In the genomic region with DNA sequence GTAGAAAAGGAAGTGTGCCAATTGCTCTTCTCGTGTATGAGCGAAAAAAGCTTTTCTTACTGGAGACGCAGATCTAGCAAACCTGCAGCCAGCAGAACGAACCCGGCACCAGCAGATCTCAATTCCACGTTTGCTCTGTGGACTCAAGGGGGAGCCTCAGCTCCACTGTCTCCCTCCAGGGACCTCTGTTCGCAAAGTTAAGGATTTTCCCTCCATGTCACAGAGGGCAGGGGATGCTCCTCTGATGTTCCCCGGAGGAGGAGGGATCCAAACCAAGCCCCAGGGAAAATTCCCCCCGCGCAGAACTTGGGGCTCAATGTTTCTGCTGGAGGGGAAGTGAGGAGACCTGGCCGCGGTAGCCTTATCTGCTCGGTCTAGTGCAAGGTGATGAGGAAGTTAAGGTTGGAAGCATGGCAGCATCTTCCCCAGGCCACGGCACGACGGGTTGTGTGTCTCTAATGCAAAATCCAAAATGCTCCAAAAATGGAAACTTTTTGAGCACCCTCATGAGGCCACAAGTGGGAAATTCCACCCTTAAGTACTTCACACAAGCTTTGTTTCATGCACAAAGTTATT, we compare ENCODE assay signal across 8 cellular contexts. TPM values are rescaled to one million over a fixed set of nuclear protein-coding genes. Genes with fewer than 3 reads are reported as not detected.
DNase-seq lines count a peak whose midpoint lies in the region; ATAC-seq and TF ChIP-seq lines count a peak whose summit lies in the region.

No MANE protein-coding gene starts in this region.

- CTCF ChIA-PET in AG04450 (lab: Charles Lee) = interaction anchor here (0.6 to 1.7 kb wide), 11 partner anchors 8 to 701 kb away, joined by 3 to 8 read pairs (median 3); no protein-coding TSS in a partner anchor

- no peak for TF ChIP-seq POLR2A in right lobe of liver (IDR thresholded peaks at IDR 0.05)

- H3K36me3 ChIP-seq in HUES64 (ENCODE audit: insufficient read depth, low read length) = no peaks in the 10 kb centered on the region
- no peaks in the 10 kb centered on the region for H3K36me3 ChIP-seq in brain microvascular endothelial cell (replicated peaks)
- H3K36me3 ChIP-seq in right lobe of liver = no peaks in the 10 kb centered on the region
- H3K36me3 ChIP-seq in mucosa of descending colon (ENCODE audit: low read depth) = no peaks in the 10 kb centered on the region

- H3K9me3 ChIP-seq in AG04450 (ENCODE audit: control insufficient read depth, insufficient read depth, low read length) = no peaks in the 10 kb centered on the region
- no peaks in the 10 kb centered on the region for H3K9me3 ChIP-seq in HUES64 (ENCODE audit: insufficient read depth, low read depth, low read length)
- H3K9me3 ChIP-seq in right lobe of liver = no peaks in the 10 kb centered on the region
- H3K9me3 ChIP-seq in mucosa of descending colon = no peaks in the 10 kb centered on the region

- H3K27ac ChIP-seq in AG04450 (ENCODE audit: low read depth, low read length) (peak overlapping the region; percentile 57), HUES64 (ENCODE audit: low read depth, low read length) (peak overlapping the region; percentile 29; the same call in 1 of the 2 replicates), brain microvascular endothelial cell (no peak overlapping the region), right lobe of liver (no peak overlapping the region)

- no peak overlapping the region for H3K4me3 ChIP-seq in AG04450 (ENCODE audit: low read depth, low read length)
- no peak overlapping the region for H3K4me3 ChIP-seq in HUES64 (ENCODE audit: low read length)
- H3K4me3 ChIP-seq in brain microvascular endothelial cell (ENCODE audit: low read depth, low read length) = no peak overlapping the region
- no peak overlapping the region for H3K4me3 ChIP-seq in right lobe of liver
- H3K4me3 ChIP-seq in mucosa of descending colon = no peak overlapping the region

- H3K9ac ChIP-seq in HUES64 (ENCODE audit: low read depth, low read length) = no peak overlapping the region

- ATAC-seq in right lobe of liver = peak; percentile 58 to 72 (median 68)
- ATAC-seq in mucosa of descending colon = no peak

- H3K4me1 ChIP-seq in HUES64 (ENCODE audit: insufficient read depth, low read length) (no peaks in the 10 kb centered on the region), right lobe of liver (peaks cover 0 to 8% (median 2%) of the 10 kb centered on the region in 4 donors), mucosa of descending colon (ENCODE audit: low read depth) (no peaks in the 10 kb centered on the region)

- in situ Hi-C loops in brain microvascular endothelial cell (cut with HindIII; ENCODE audit: low pct_ligation_motif_present, low sequenced_read_pairs) = loop anchor here (5.0 to 10.0 kb wide), 2 partner anchors 47 to 85 kb away; no protein-coding TSS in a partner anchor

- H3K27me3 ChIP-seq in AG04450 (ENCODE audit: control insufficient read depth, insufficient read depth, low read length) (no peaks in the 10 kb centered on the region), HUES64 (ENCODE audit: insufficient read depth, low read length) (no peaks in the 10 kb centered on the region), brain microvascular endothelial cell (replicated peaks) (no peaks in the 10 kb centered on the region), right lobe of liver (no peaks in the 10 kb centered on the region)

- TF ChIP-seq CTCF in AG04450 (IDR thresholded peaks at IDR 0.05; ENCODE audit: low read depth, low read length) = peak; percentile 77
- TF ChIP-seq CTCF in brain microvascular endothelial cell (IDR thresholded peaks at IDR 0.05; ENCODE audit: low read depth, low read length, missing control alignments) = peak; percentile 77
- TF ChIP-seq CTCF in right lobe of liver (IDR thresholded peaks at IDR 0.05) = peak; percentile 38 to 45 (median 42)
- no peak for TF ChIP-seq CTCF in mucosa of descending colon (IDR thresholded peaks at IDR 0.05)

- POLR2A ChIA-PET in AG04450 (lab: Yijun Ruan, JAX) = no interaction called here

- DNase-seq in AG04450 (ENCODE audit: low read depth, low spot score) (no peak), brain microvascular endothelial cell (peak; percentile 28), right lobe of liver (no peak), NCI-H510A treated with DMSO at 0.1 percent for 48 hours (lab: John Stamatoyannopoulos, UW) (no peak), mucosa of descending colon (no peak)
- no peak for DNase-seq in activated effector memory CD4-positive, alpha-beta T cell treated with anti-CD3 and anti-CD28 coated beads, Interleukin-2, amount 50 U/mL, for 16 hours
- no peak for DNase-seq in activated naive CD4-positive, alpha-beta T cell (lab: John Stamatoyannopoulos, UW)

- 70% methylated on average over 16 of the region's 16 CpGs for WGBS in HUES64
- WGBS in right lobe of liver (ENCODE audit: insufficient coverage, low coverage, low lambda C conversion rate, missing lambda C conversion rate) = 44% methylated on average over 10 of the region's 16 CpGs

- intact Hi-C loops in right lobe of liver (cut with DNase I) = loop anchor here in 1 of 2 donors (10.0 kb wide), 1 partner anchor 117 kb away; the partner anchor contains the start of gene AMZ1
- intact Hi-C loops in mucosa of descending colon (cut with DNase I, micrococcal nuclease) = no loop called here

RNA-seq across cellular contexts. Expression of gene IQCE, which starts 9.0 kb away (rescaled TPM):
- 6.8 and 8.9 TPM in 2 replicates for polyA plus RNA-seq in AG04450 (2011; rRNA removed)
- 8.1 and 9.9 TPM in 2 replicates for polyA minus RNA-seq in AG04450 (2011; rRNA and poly(A)+ RNA removed)
- 3.9 TPM for polyA plus RNA-seq in HUES64 (2013, experiment 1 of 2)
- polyA plus RNA-seq in HUES64 (2013, experiment 2 of 2) = 4.8 TPM
- total RNA-seq in right lobe of liver (1 to 10 TPM; 3.7 to 7.0 (median 4.0) TPM), mucosa of descending colon (10 to 100 TPM; 27.9 to 41.2 (median 35.9) TPM)

RNA-seq across cellular contexts. Expression of gene BRAT1, which starts 12.4 kb away (rescaled TPM):
- 6.2 and 9.8 TPM in 2 replicates for polyA plus RNA-seq in AG04450 (2011; rRNA removed)
- polyA minus RNA-seq in AG04450 (2011; rRNA and poly(A)+ RNA removed) = 5.3 and 6.2 TPM in 2 replicates
- polyA plus RNA-seq in HUES64 (2013, experiment 1 of 2) = 33.9 TPM
- 33.3 TPM for polyA plus RNA-seq in HUES64 (2013, experiment 2 of 2)
- 10 to 100 TPM; 11.1 to 25.9 (median 14.8) TPM for total RNA-seq in right lobe of liver
- 10 to 100 TPM; 20.7 to 27.9 (median 22.1) TPM for total RNA-seq in mucosa of descending colon

RNA-seq across cellular contexts. Expression of gene LFNG, which starts 48.2 kb away (rescaled TPM):
- 1.6 and 2.4 TPM in 2 replicates for polyA plus RNA-seq in AG04450 (2011; rRNA removed)
- 1.8 and 2.8 TPM in 2 replicates for polyA minus RNA-seq in AG04450 (2011; rRNA and poly(A)+ RNA removed)
- 23.3 TPM for polyA plus RNA-seq in HUES64 (2013, experiment 1 of 2)
- polyA plus RNA-seq in HUES64 (2013, experiment 2 of 2) = 25.9 TPM
- total RNA-seq in right lobe of liver (1 to 10 TPM; 1.0 to 4.3 (median 1.7) TPM), mucosa of descending colon (10 to 100 TPM; 31.7 to 95.0 (median 71.7) TPM)

Comparison
In these comparisons a context has a peak if more than half of its experiments do, and no peak if none do; other contexts are left out.
1. H3K27ac ChIP-seq: peak in AG04450 (single experiment) and HUES64 (single experiment); none in brain microvascular endothelial cell (single experiment) and right lobe of liver (0 of 3).
2. RNA of gene LFNG, which starts 48.2 kb away (total RNA-seq): 31.7 to 95.0 TPM in mucosa of descending colon; 1.0 to 4.3 TPM in right lobe of liver; every median in the first group is over 4 times any median in the second.